In genomic region chr20:59752704-59753460, GRCh38 we compare ENCODE assay signal across 9 cellular contexts.
DNase-seq lines count a peak whose midpoint lies in the region; ATAC-seq and TF ChIP-seq lines count a peak whose summit lies in the region.
"Had no signal": no experiment of that assay in that cellular context is flagged by ENCODE, and none has a peak within 500 bp of the region (broad histone marks: within the 10 kb centered on the region; RNA-seq: fewer than 3 reads in every experiment).

No MANE protein-coding gene starts in this region.

- ATAC-seq in GM21360 (IDR thresholded peaks at IDR 0.05; ENCODE audit: unreplicated experiment): peak; percentile 30
- peak; percentile 52 for ATAC-seq in HG03159 (IDR thresholded peaks at IDR 0.05; ENCODE audit: unreplicated experiment)
- peak; percentile 68 for ATAC-seq in Right ventricle myocardium superior (ENCODE audit: poor library complexity)

- DNase-seq in GM10266 (ENCODE audit: extremely low spot score): peak; percentile 38
- peak; percentile 70 for DNase-seq in Right ventricle myocardium superior
- DNase-seq in NCI-H1694 (lab: John Stamatoyannopoulos, UW): no peak
- DNase-seq in stimulated activated CD8-positive, alpha-beta memory T cell treated with anti-CD3 and anti-CD28 coated beads, Interleukin-4, amount 100 ng/mL, for 48 hours: no peak
- no peak for DNase-seq in midbrain (lab: John Stamatoyannopoulos, UW)
- no peak for DNase-seq in NCI-H748 (lab: John Stamatoyannopoulos, UW; ENCODE audit: unreplicated experiment)
- DNase-seq: central memory CD4-positive, alpha-beta T cell had no signal

- intact Hi-C loops in Right ventricle myocardium superior (cut with DNase I): loop anchor here (5.0 kb wide), 1 partner anchor 156 kb away; no protein-coding TSS in a partner anchor

- no peak for TF ChIP-seq CTCF in GM10266 (IDR thresholded peaks at IDR 0.05; ENCODE audit: control insufficient read depth, insufficient read depth, low read depth, missing control alignments)

Comparison
In these comparisons a context has a peak if more than half of its experiments do, and no peak if none do; other contexts are left out.
1. DNase-seq: peak in GM10266 (single experiment) and Right ventricle myocardium superior (single experiment); none in NCI-H1694 (single experiment), stimulated activated CD8-positive, alpha-beta memory T cell treated with anti-CD3 and anti-CD28 coated beads, Interleukin-4, amount 100 ng/mL, for 48 hours (single experiment), midbrain (single experiment) and NCI-H748 (single experiment).
2. Peak in every context shown above with its lines, with median percentiles within 50 percentile points of each other: ATAC-seq.